ENCODE assay signal across 8 cellular contexts in the genomic region with DNA sequence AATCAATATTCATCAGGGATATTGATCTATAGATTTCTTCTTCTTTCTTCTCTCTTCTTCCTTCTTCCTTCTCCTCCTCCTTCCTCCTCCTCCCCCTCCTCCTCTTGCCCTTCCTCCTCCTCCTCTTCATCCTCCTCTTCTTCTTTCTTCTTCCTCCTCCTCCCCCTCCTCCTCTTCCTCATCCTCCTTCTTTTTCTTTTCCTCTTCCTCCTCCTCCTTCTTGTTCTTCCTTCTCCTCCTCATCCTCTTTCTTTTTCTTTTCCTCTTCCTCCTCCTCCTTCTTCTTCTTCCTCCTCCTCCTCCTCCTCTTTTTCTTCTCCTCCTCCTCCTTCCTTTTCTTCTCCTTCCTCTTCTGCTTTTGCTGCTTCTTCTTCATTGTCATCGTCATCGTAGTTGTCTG.
"Had no signal": no experiment of that assay in that cellular context is flagged by ENCODE, and none has a peak within 500 bp of the region (broad histone marks: within the 10 kb centered on the region; RNA-seq: fewer than 3 reads in every experiment).

No MANE protein-coding gene starts in this region.

- DNase-seq: IMR-90, Karpas-422, KBM-7, KG1 had no signal

- H3K27ac ChIP-seq: HL-60, KMS-11 had no signal

- H3K27ac Mint-ChIP-seq: IgD-negative memory B cell had no signal

- H3K36me3 Mint-ChIP-seq: IgD-negative memory B cell had no signal

- H3K4me1 Mint-ChIP-seq: IgD-negative memory B cell had no signal

- FAIRE-seq: HTR-8/SVneo had no signal

- H3K4me2 ChIP-seq: KMS-11 had no signal

- H3K4me3 Mint-ChIP-seq: IgD-negative memory B cell had no signal

- H3K9ac ChIP-seq: KMS-11 had no signal
